Comparison of ENCODE assay signal across 1 cellular context in genomic region chr4:154590329-154591006, GRCh38.
A peak's percentile ranks its signal among the peaks of the same experiment; 100 is the strongest.
TF ChIP-seq lines count a peak whose summit lies in the region.

Gene FGA (minus strand): TSS chr4:154590742. CDS start chr4:154590687, 55 bp downstream.

TF ChIP-seq in HepG2, 621 proteins besides CTCF, POLR2A, EP300 and RAD21 (continued from another document and continues in another):
- no peak for TF ChIP-seq ATF6 (CRISPR knock-in tag; conservative IDR thresholded peaks at IDR 0.05)
- peak; percentile 44; the same call in 1 of the 2 replicates for TF ChIP-seq ZBTB33 (CRISPR knock-in tag; IDR thresholded peaks at IDR 0.05)
- TF ChIP-seq NR2F2 (IDR thresholded peaks at IDR 0.05; ENCODE audit: borderline replicate concordance, low read depth): peak; percentile 87
- TF ChIP-seq TGIF2 (CRISPR knock-in tag; IDR thresholded peaks at IDR 0.05): peak; percentile 77; the same call in 1 of the 2 replicates
- peak; percentile 38; the same call in 1 of the 2 replicates for TF ChIP-seq ZBTB37 (CRISPR knock-in tag; IDR thresholded peaks at IDR 0.05)
- peak; percentile 65; the same call in 1 of the 2 replicates for TF ChIP-seq KLF11 (CRISPR knock-in tag; IDR thresholded peaks at IDR 0.05)
- 0 out of 2 replicates have a peak, but pooled peaks have one; percentile 54 for TF ChIP-seq ZHX1 (CRISPR knock-in tag; IDR thresholded peaks at IDR 0.05; ENCODE audit: low read depth)
- no peak for TF ChIP-seq ZFP82 (CRISPR knock-in tag; IDR thresholded peaks at IDR 0.05; ENCODE audit: borderline replicate concordance)
- TF ChIP-seq GTF2F1 (IDR thresholded peaks at IDR 0.05; ENCODE audit: low read length): no peak; the same call in 1 of the 2 replicates
- TF ChIP-seq PRDM15 (CRISPR knock-in tag; IDR thresholded peaks at IDR 0.05): peak; percentile 34; the same call in 1 of the 2 replicates
- TF ChIP-seq JUND (CRISPR knock-in tag; IDR thresholded peaks at IDR 0.05): peak; percentile 81; the same call in 1 of the 2 replicates
- TF ChIP-seq HDAC1 (CRISPR knock-in tag; IDR thresholded peaks at IDR 0.05): peak; percentile 95
- no peak for TF ChIP-seq ZNF558 (CRISPR knock-in tag; IDR thresholded peaks at IDR 0.05; ENCODE audit: borderline replicate concordance)
- peak; percentile 79 for TF ChIP-seq RBM22 (optimal IDR thresholded peaks at IDR 0.05; ENCODE audit: low read length)
- TF ChIP-seq ZFP1 (CRISPR knock-in tag; IDR thresholded peaks at IDR 0.05): peak; percentile 93
- no peak for TF ChIP-seq ZNF343 (CRISPR knock-in tag; IDR thresholded peaks at IDR 0.05)
- peak; percentile 97 for TF ChIP-seq ARID3A (IDR thresholded peaks at IDR 0.05; ENCODE audit: low read depth, low read length)
- TF ChIP-seq ZSCAN9 (CRISPR knock-in tag; IDR thresholded peaks at IDR 0.05; ENCODE audit: borderline replicate concordance): peak; percentile 89; the same call in 1 of the 2 replicates
- TF ChIP-seq ZNF816 (CRISPR knock-in tag; IDR thresholded peaks at IDR 0.05; ENCODE audit: borderline replicate concordance): peak; percentile 56; the same call in 1 of the 2 replicates
- no peak for TF ChIP-seq ZNF567 (CRISPR knock-in tag; IDR thresholded peaks at IDR 0.05; ENCODE audit: borderline replicate concordance)
- TF ChIP-seq RERE (CRISPR knock-in tag; IDR thresholded peaks at IDR 0.05; ENCODE audit: low read depth): peak; percentile 98
- TF ChIP-seq DRAP1 (CRISPR knock-in tag; IDR thresholded peaks at IDR 0.05): peak; percentile 100
- peak; percentile 60; the same call in 1 of the 2 replicates for TF ChIP-seq JUN (CRISPR knock-in tag; IDR thresholded peaks at IDR 0.05)
- TF ChIP-seq ZBTB38 (CRISPR knock-in tag; IDR thresholded peaks at IDR 0.05): 0 out of 2 replicates have a peak, but pooled peaks have one; percentile 23
- TF ChIP-seq ZNF275 (CRISPR knock-in tag; IDR thresholded peaks at IDR 0.05; ENCODE audit: borderline replicate concordance): 0 out of 2 replicates have a peak, but pooled peaks have one; percentile 64
- TF ChIP-seq NR0B2 (CRISPR knock-in tag; IDR thresholded peaks at IDR 0.05): 0 out of 2 replicates have a peak, but pooled peaks have one; percentile 57
- peak; percentile 96 for TF ChIP-seq IKZF5 (CRISPR knock-in tag; IDR thresholded peaks at IDR 0.05)
- peak; percentile 78; the same call in 1 of the 2 replicates for TF ChIP-seq ZNF232 (CRISPR knock-in tag; IDR thresholded peaks at IDR 0.05; ENCODE audit: borderline replicate concordance)
- TF ChIP-seq PRPF4 (IDR thresholded peaks at IDR 0.05; ENCODE audit: low read depth, low read length, poor library complexity, severe bottlenecking): no peak
